In the genomic region with DNA sequence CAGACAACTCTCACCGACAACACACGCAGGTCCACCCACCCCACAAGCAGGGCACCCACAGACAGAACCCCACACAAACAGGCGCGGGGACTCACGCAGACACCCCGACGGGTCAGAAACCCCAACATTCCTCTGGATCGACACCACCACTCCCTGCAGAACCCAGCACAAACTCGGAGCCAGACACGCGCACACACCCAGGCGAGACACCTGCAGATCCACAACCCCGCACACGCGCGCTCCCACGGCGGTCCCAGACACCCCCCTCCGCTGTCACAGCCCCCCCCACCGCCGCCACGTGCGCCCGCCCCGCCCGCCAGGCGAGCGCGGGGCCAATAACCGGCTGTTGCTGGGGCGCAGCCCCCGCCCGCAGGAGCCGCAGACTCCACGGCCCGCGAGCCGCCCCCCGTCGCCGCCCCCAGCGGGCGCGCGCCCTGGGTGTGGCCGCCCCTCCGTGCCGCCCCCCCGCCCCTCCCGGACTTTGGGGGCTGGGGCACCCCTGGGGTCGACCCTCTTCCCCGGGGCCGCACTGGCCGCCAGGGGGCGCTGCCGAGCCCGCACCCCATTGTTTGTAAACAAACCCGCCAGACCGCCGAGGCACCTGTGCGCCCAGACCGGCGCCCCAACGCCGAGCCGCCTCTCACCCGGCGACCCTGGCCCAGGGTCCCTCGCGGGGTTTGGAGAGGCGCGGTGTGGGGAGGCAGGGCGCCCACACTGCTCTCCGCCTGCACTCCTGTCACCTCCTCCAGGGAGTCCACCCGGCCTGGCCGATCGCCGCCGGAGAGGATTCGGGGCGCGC, we compare ENCODE assay signal across 8 cellular contexts. TPM values are rescaled to one million over a fixed set of nuclear protein-coding genes. Genes with fewer than 3 reads are reported as not detected.
DNase-seq lines count a peak whose midpoint lies in the region; ATAC-seq and TF ChIP-seq lines count a peak whose summit lies in the region.

No MANE protein-coding gene starts in this region.

- no peaks in the 10 kb centered on the region for H3K9me3 Mint-ChIP-seq in activated naive CD8-positive, alpha-beta T cell (ENCODE audit: low read depth)

- TF ChIP-seq POLR2A in vagina (IDR thresholded peaks at IDR 0.05), result no peak

- ATAC-seq in GM21515 (IDR thresholded peaks at IDR 0.05; ENCODE audit: unreplicated experiment) (peak; percentile 23), heart right ventricle (peak in 1 of 8 donors; percentile 2), GM21717 (IDR thresholded peaks at IDR 0.05; ENCODE audit: unreplicated experiment) (no peak)

- H3K9me3 ChIP-seq in heart right ventricle (no peaks in the 10 kb centered on the region), vagina (no peaks in the 10 kb centered on the region)

- H3K4me1 Mint-ChIP-seq in activated naive CD8-positive, alpha-beta T cell (ENCODE audit: low read depth), result peaks cover 32% of the 10 kb centered on the region

- H3K27me3 ChIP-seq in heart right ventricle (no peaks in the 10 kb centered on the region), vagina (no peaks in the 10 kb centered on the region)

- no peaks in the 10 kb centered on the region for H3K27me3 Mint-ChIP-seq in activated naive CD8-positive, alpha-beta T cell

- H3K4me1 ChIP-seq in heart right ventricle (peaks cover 11 to 65% (median 41%) of the 10 kb centered on the region in 9 donors), vagina (peaks cover 58% of the 10 kb centered on the region)

- H3K36me3 ChIP-seq in heart right ventricle, result peaks cover 0 to 2% (median 0%) of the 10 kb centered on the region in 9 donors
- no peaks in the 10 kb centered on the region for H3K36me3 ChIP-seq in vagina

- H3K36me3 Mint-ChIP-seq in activated naive CD8-positive, alpha-beta T cell, result no peaks in the 10 kb centered on the region

- intact Hi-C loops in heart right ventricle (cut with DNase I) (loop anchor here in 1 of 10 donors (10.0 kb wide), 1 partner anchor 216 kb away; a partner anchor contains a TSS), posterior vena cava (cut with DNase I) (no loop called here), vagina (cut with DNase I) (no loop called here)

- H3K4me3 Mint-ChIP-seq in activated naive CD8-positive, alpha-beta T cell, result peak overlapping the region; percentile 42

- H3K4me3 ChIP-seq in heart right ventricle (peak overlapping the region; percentile 89 to 100 (median 98)), vagina (peak overlapping the region; percentile 85 to 95)

- no peak overlapping the region for H3K27ac Mint-ChIP-seq in activated naive CD8-positive, alpha-beta T cell

- peak overlapping the region; percentile 68 to 100 (median 87) for H3K27ac ChIP-seq in heart right ventricle
- peak overlapping the region; percentile 100 for H3K27ac ChIP-seq in vagina

- WGBS in heart right ventricle, 2 donors, result 1 to 3% methylated on average over 49 to 82 of the region's 82 CpGs

- TF ChIP-seq CTCF in AG09319 (IDR thresholded peaks at IDR 0.05; ENCODE audit: low read depth, low read length), result peak; percentile 56
- TF ChIP-seq CTCF in heart right ventricle (IDR thresholded peaks at IDR 0.05), result peak; percentile 73 to 89 (median 85)
- peak; percentile 57 to 81 (median 69) for TF ChIP-seq CTCF in vagina (IDR thresholded peaks at IDR 0.05)

- DNase-seq in AG09319 (ENCODE audit: extremely low read depth, low read depth) (no peak), RKO (ENCODE audit: low spot score) (peak; percentile 51), heart right ventricle (peak in 1 of 2 donors; percentile 78), posterior vena cava (ENCODE audit: low spot score) (peak; percentile 91), vagina (ENCODE audit: extremely low spot score in 2 of 2) (no peak)

RNA-seq across cellular contexts. Expression of a gene that starts 0.7 kb away (rescaled TPM):
- total RNA-seq in heart right ventricle, result 1 to 10 TPM; 2.4 to 5.5 (median 3.5) TPM
- 1 to 10 TPM; 4.1 to 6.0 TPM for polyA plus RNA-seq in heart right ventricle
- total RNA-seq in posterior vena cava, result 1 to 10 TPM; 3.7 to 4.2 TPM
- total RNA-seq in vagina, result 4.7 TPM

RNA-seq across cellular contexts. Expression of a gene that starts 26.0 kb away (rescaled TPM):
- 10 to 100 TPM; 14.2 to 28.7 (median 17.4) TPM for total RNA-seq in heart right ventricle
- polyA plus RNA-seq in heart right ventricle, result 10 to 100 TPM; 15.8 to 31.1 TPM
- total RNA-seq in posterior vena cava, result 10 to 100 TPM; 31.6 to 33.5 TPM
- total RNA-seq in vagina, result 19.2 TPM

RNA-seq across cellular contexts. Expression of a gene that starts 44.4 kb away (rescaled TPM):
- total RNA-seq in heart right ventricle, result 10 to 100 TPM in 8 of 10 donors, 1 to 10 TPM in 2; 9.2 to 14.2 (median 11.6) TPM
- 10 to 100 TPM; 13.7 to 16.4 TPM for polyA plus RNA-seq in heart right ventricle
- total RNA-seq in posterior vena cava, result 10 to 100 TPM; 28.2 to 38.6 TPM
- 18.9 TPM for total RNA-seq in vagina

Comparison
In these comparisons a context has a peak if more than half of its experiments do, and no peak if none do; other contexts are left out.
1. DNase-seq: peak in RKO (single experiment) and posterior vena cava (single experiment); none in AG09319 (single experiment) and vagina (0 of 2).
2. Peak in every context shown above with its lines, with median percentiles within 50 percentile points of each other: CTCF ChIP-seq.